In genomic region chr7:33932832-33933468, GRCh38 we compare ENCODE assay signal across 8 cellular contexts. TPM values are rescaled to one million over a fixed set of nuclear protein-coding genes. Genes with fewer than 3 reads are reported as not detected.
DNase-seq lines count a peak whose midpoint lies in the region; ATAC-seq and TF ChIP-seq lines count a peak whose summit lies in the region.

No MANE protein-coding gene starts in this region.

- H3K4me3 ChIP-seq in PC-3 (ENCODE audit: low read length) (peak overlapping the region; percentile 48), fibroblast of pulmonary artery (replicated peaks; ENCODE audit: low read depth, low read length) (no peak overlapping the region)

- no peaks in the 10 kb centered on the region for H3K79me2 ChIP-seq in PC-3 (ENCODE audit: low read length)

- H3K4me1 ChIP-seq in PC-3 (ENCODE audit: insufficient read depth, low read length) = peaks cover 21% of the 10 kb centered on the region

- POLR2A ChIA-PET in PC-3 (lab: Charles Lee; ENCODE audit: unreplicated experiment) = interaction anchor here (0.6 kb wide), 3 partner anchors 55 to 675 kb away, joined by 3 to 5 read pairs (median 5); no protein-coding TSS in a partner anchor

- no peaks in the 10 kb centered on the region for H3F3A ChIP-seq in PC-3 (ENCODE audit: low read length, unreplicated experiment)

- intact Hi-C loops in PC-3 (cut with micrococcal nuclease) = loop anchor here (1.0 to 5.0 kb wide), 4 partner anchors 176 to 748 kb away; no protein-coding TSS in a partner anchor

- TF ChIP-seq CTCF in PC-3 (conservative IDR thresholded peaks at IDR 0.05; ENCODE audit: low read depth, low read length) (peak; percentile 90), fibroblast of pulmonary artery (IDR thresholded peaks at IDR 0.05; ENCODE audit: low read length, missing control alignments) (no peak), neural crest cell (conservative IDR thresholded peaks at IDR 0.05) (peak; percentile 95)

- peak overlapping the region; percentile 75 for H3K4me2 ChIP-seq in PC-3 (ENCODE audit: low read length)

- H3K9me2 ChIP-seq in PC-3 (replicated peaks; ENCODE audit: low read length) = no peaks in the 10 kb centered on the region

- DNase-seq in COR-L47 (lab: John Stamatoyannopoulos, UW) (peak; percentile 21), PC-3 (peak; percentile 89), fibroblast of pulmonary artery (ENCODE audit: low read depth) (peak; percentile 93), neural crest cell (ENCODE audit: low read depth, low spot score) (peak; percentile 86)
- DNase-seq in activated T-cell treated with anti-CD3 and anti-CD28 coated beads, Interleukin-2, amount 50 U/mL, for 48 hours = peak; percentile 69 to 75
- DNase-seq in stimulated activated naive CD8-positive, alpha-beta T cell treated with anti-CD3 and anti-CD28 coated beads, Interleukin-15, amount 100 ng/mL, for 72 hours = peak; percentile 34 to 45

- no peaks in the 10 kb centered on the region for H3K9me3 Mint-ChIP-seq in neural crest cell
- H3K9me3 Mint-ChIP-seq in stimulated activated naive CD8-positive, alpha-beta T cell treated with anti-CD3 and anti-CD28 coated beads, Interleukin-15, amount 100 ng/mL, for 72 hours = no peaks in the 10 kb centered on the region

- no peaks in the 10 kb centered on the region for H3K36me3 Mint-ChIP-seq in neural crest cell (ENCODE audit: low read depth)

- no peak overlapping the region for H3K4me3 Mint-ChIP-seq in neural crest cell
- no peak overlapping the region for H3K4me3 Mint-ChIP-seq in stimulated activated naive CD8-positive, alpha-beta T cell treated with anti-CD3 and anti-CD28 coated beads, Interleukin-15, amount 100 ng/mL, for 72 hours

- ATAC-seq in GM21360 (IDR thresholded peaks at IDR 0.05; ENCODE audit: unreplicated experiment) = peak; percentile 90
- peak; percentile 84 for ATAC-seq in PC-3
- no peak for ATAC-seq in stimulated activated naive CD8-positive, alpha-beta T cell treated with anti-CD3 and anti-CD28 coated beads, Interleukin-15, amount 100 ng/mL, for 72 hours

- H3K9me3 ChIP-seq in PC-3 (ENCODE audit: low read length) = no peaks in the 10 kb centered on the region

- H3K4me1 Mint-ChIP-seq in neural crest cell = peaks cover 6% of the 10 kb centered on the region
- no peaks in the 10 kb centered on the region for H3K4me1 Mint-ChIP-seq in stimulated activated naive CD8-positive, alpha-beta T cell treated with anti-CD3 and anti-CD28 coated beads, Interleukin-15, amount 100 ng/mL, for 72 hours

- no peaks in the 10 kb centered on the region for H4K20me1 ChIP-seq in PC-3 (ENCODE audit: low read length)

- CTCF ChIA-PET in PC-3 (lab: Charles Lee) = interaction anchor here (0.5 to 1.2 kb wide), 10 partner anchors 24 to 875 kb away, joined by 3 to 17 read pairs (median 3); no protein-coding TSS in a partner anchor

- no peak overlapping the region for H3K9ac ChIP-seq in PC-3 (ENCODE audit: low read length)

- no peak for TF ChIP-seq EP300 in Ishikawa (IDR thresholded peaks at IDR 0.05; ENCODE audit: borderline replicate concordance)

- 0 out of 2 replicates have a peak, but pooled peaks cover 3% of the 10 kb centered on the region for H3K27me3 ChIP-seq in PC-3 (ENCODE audit: low read length)

- peak overlapping the region; percentile 51 for H3K27ac ChIP-seq in PC-3 (ENCODE audit: low read length)

- H3K36me3 ChIP-seq in PC-3 (ENCODE audit: low read depth, low read length) = no peaks in the 10 kb centered on the region

- H2AFZ ChIP-seq in PC-3 (ENCODE audit: low read length) = peak overlapping the region; percentile 72

- H3K27me3 Mint-ChIP-seq in neural crest cell (ENCODE audit: low read depth) = peaks cover 8% of the 10 kb centered on the region
- peaks cover 24% of the 10 kb centered on the region for H3K27me3 Mint-ChIP-seq in stimulated activated naive CD8-positive, alpha-beta T cell treated with anti-CD3 and anti-CD28 coated beads, Interleukin-15, amount 100 ng/mL, for 72 hours

- no TSS peak for BruUV-seq in PC-3 (replicated peaks; lab: Mats Ljungman, UMichigan)

- no peak overlapping the region for H3K27ac Mint-ChIP-seq in neural crest cell (ENCODE audit: unreplicated experiment)
- H3K27ac Mint-ChIP-seq in stimulated activated naive CD8-positive, alpha-beta T cell treated with anti-CD3 and anti-CD28 coated beads, Interleukin-15, amount 100 ng/mL, for 72 hours = no peak overlapping the region

- peak; percentile 64 for TF ChIP-seq RAD21 in Ishikawa (IDR thresholded peaks at IDR 0.05; ENCODE audit: low read depth)

TF ChIP-seq in Ishikawa, 13 proteins besides CTCF, POLR2A, EP300 and RAD21:
- TF ChIP-seq TAF1 (IDR thresholded peaks at IDR 0.05; ENCODE audit: low read depth) (no peak), TCF12 (IDR thresholded peaks at IDR 0.05; ENCODE audit: low read depth) (no peak), TEAD4 (IDR thresholded peaks at IDR 0.05) (no peak), ZBTB7A (IDR thresholded peaks at IDR 0.05; ENCODE audit: low read depth) (no peak), USF1 (IDR thresholded peaks at IDR 0.05) (no peak), EGR1 (IDR thresholded peaks at IDR 0.05) (no peak), NFIC (IDR thresholded peaks at IDR 0.05) (no peak), YY1 (IDR thresholded peaks at IDR 0.05; ENCODE audit: low read depth) (no peak), CEBPB (IDR thresholded peaks at IDR 0.05) (no peak), REST (IDR thresholded peaks at IDR 0.05; ENCODE audit: low read depth) (no peak), CREB1 (IDR thresholded peaks at IDR 0.05; ENCODE audit: low read depth) (no peak), FOXM1 (IDR thresholded peaks at IDR 0.05; ENCODE audit: borderline replicate concordance, low read depth) (no peak), MAX (IDR thresholded peaks at IDR 0.05) (no peak)

RNA-seq across cellular contexts. Expression of gene BMPER, which starts 27.6 kb away (rescaled TPM):
- total RNA-seq in PC-3 (2014; rRNA removed) (0.06 and 0.11 TPM in 2 replicates), neural crest cell (not detected in 2 replicates)

Comparison
In these comparisons a context has a peak if more than half of its experiments do, and no peak if none do; other contexts are left out.
1. DNase-seq: peak in every context shown above with its lines; median percentile 93 in fibroblast of pulmonary artery; 89 in PC-3; 86 in neural crest cell; 72 in activated T-cell treated with anti-CD3 and anti-CD28 coated beads, Interleukin-2, amount 50 U/mL, for 48 hours; 40 in stimulated activated naive CD8-positive, alpha-beta T cell treated with anti-CD3 and anti-CD28 coated beads, Interleukin-15, amount 100 ng/mL, for 72 hours; 21 in COR-L47.